ENCODE assay signal across 13 cellular contexts in the genomic region with DNA sequence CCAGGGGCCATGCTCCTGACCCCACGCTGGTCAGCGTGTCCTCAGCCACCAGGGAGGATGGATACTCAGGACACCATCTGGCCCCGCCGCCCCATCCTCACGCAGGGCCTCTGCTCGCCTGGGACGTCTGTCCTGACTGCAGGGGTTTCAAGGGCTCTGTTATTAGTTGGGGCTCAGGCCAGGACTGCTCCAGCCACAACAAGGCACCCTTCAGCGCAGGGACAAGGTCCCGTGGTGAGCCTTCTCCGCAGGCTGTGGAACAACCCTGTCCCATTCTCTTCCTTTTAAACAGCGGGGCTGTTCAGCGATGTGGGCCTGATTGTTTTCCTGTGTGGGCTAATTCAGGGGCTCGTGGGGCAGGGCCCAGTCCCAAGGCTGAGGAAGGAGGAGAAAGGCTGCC.
DNase-seq lines count a peak whose midpoint lies in the region; ATAC-seq and TF ChIP-seq lines count a peak whose summit lies in the region.
"Had no signal": no experiment of that assay in that cellular context is flagged by ENCODE, and none has a peak within 500 bp of the region (broad histone marks: within the 10 kb centered on the region; RNA-seq: fewer than 3 reads in every experiment).

No MANE protein-coding gene starts in this region.

- peak overlapping the region; percentile 31 for H3K27ac Mint-ChIP-seq in T-helper 2 cell treated with Interferon-gamma antibody and Interleukin-4, amounts not matched to agents 5 μg/mL and 100 μg/mL, for 36 hours

- peaks cover 51% of the 10 kb centered on the region for H3K36me3 Mint-ChIP-seq in T-helper 2 cell treated with Interferon-gamma antibody and Interleukin-4, amounts not matched to agents 5 μg/mL and 100 μg/mL, for 36 hours (ENCODE audit: low read depth)

- H3K4me1 Mint-ChIP-seq in T-helper 2 cell treated with Interferon-gamma antibody and Interleukin-4, amounts not matched to agents 5 μg/mL and 100 μg/mL, for 36 hours (ENCODE audit: low read depth), result peaks cover 69% of the 10 kb centered on the region

- H3K4me3 Mint-ChIP-seq in T-helper 2 cell treated with Interferon-gamma antibody and Interleukin-4, amounts not matched to agents 5 μg/mL and 100 μg/mL, for 36 hours, result no peak overlapping the region

- TF ChIP-seq CTCF in VCaP (conservative IDR thresholded peaks at IDR 0.05), result no peak

- H3K9me3 Mint-ChIP-seq in T-helper 2 cell treated with Interferon-gamma antibody and Interleukin-4, amounts not matched to agents 5 μg/mL and 100 μg/mL, for 36 hours, result no peaks in the 10 kb centered on the region

- intact Hi-C loops in posterior cingulate gyrus (cut with DNase I), result no loop called here

- H3K27me3 Mint-ChIP-seq in T-helper 2 cell treated with Interferon-gamma antibody and Interleukin-4, amounts not matched to agents 5 μg/mL and 100 μg/mL, for 36 hours (ENCODE audit: low read depth), result no peaks in the 10 kb centered on the region

- H3K27ac ChIP-seq in VCaP, result peak overlapping the region; percentile 76
- H3K27ac ChIP-seq: GM23248 had no signal

- no peak for ATAC-seq in HG03280 (IDR thresholded peaks at IDR 0.05; ENCODE audit: unreplicated experiment)

- DNase-seq in T-helper 2 cell treated with Interferon-gamma antibody and Interleukin-4, amounts not matched to agents 5 μg/mL and 100 μg/mL, for 36 hours (ENCODE audit: low spot score), result no peak
- DNase-seq in T-helper 2 cell (no peak), hypothalamus (lab: John Stamatoyannopoulos, UW) (peak in 36 of 51 donors; percentile 26 to 84 (median 70)), posterior cingulate gyrus (peak in 9 of 10 donors; percentile 51 to 96 (median 71)), DMS53 (lab: John Stamatoyannopoulos, UW) (no peak), foreskin melanocyte (no peak)
- DNase-seq: 8988T, foreskin fibroblast, GM23248, NCI-H1417, NCI-H510A treated with DMSO at 0.1 percent for 48 hours had no signal

Comparison
In these comparisons a context has a peak if more than half of its experiments do, and no peak if none do; other contexts are left out.
1. DNase-seq: peak in hypothalamus (36 of 51) and posterior cingulate gyrus (9 of 10); none in T-helper 2 cell treated with Interferon-gamma antibody and Interleukin-4, amounts not matched to agents 5 μg/mL and 100 μg/mL, for 36 hours (single experiment), T-helper 2 cell (0 of 5), DMS53 (single experiment) and foreskin melanocyte (single experiment).